In the genomic region with DNA sequence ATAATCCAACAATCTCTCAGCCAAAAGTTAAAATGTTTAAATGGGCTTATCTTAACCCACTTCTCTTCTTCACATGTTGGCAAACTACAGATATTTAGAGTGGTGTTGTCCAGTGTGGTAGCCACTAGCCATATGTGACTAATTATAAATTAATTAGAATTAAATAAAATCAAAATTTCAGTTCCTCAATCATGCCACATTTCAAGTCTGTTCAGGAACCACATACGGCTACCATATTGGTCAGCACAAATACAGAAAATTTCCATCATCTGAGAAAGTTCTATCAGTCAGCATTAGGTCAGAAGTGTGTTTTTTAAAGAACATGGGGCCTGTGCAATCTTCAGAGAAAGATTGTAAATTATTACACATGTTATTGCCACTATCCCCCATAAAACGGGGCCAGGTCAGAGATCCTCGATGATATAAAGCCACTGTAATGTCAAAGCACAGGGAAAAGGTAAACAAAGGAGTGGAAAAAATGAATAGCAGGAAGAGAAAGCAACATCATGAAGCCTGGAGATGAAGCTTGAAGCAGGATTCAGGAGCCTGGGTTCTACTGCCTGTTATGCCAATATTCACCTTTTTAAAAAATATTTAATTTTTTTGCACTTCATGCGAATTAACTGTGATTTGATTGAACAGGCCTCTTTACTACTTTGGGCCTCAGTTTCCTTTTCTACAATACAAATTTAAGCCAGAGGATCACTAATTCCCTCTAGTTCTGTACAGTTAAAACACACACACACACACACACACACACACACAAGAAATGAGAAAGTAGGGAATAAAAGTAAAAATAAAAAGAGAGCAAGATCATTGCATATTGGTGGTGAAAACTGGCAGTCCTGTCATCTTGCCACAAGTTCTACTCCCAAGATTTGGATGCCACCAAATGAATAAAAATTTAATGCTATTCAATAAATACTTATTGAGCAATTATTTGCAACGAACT, we compare ENCODE assay signal across 8 cellular contexts. TPM values are rescaled to one million over a fixed set of nuclear protein-coding genes. Genes with fewer than 3 reads are reported as not detected.
DNase-seq lines count a peak whose midpoint lies in the region; ATAC-seq and TF ChIP-seq lines count a peak whose summit lies in the region.

No MANE protein-coding gene starts in this region.

- H3K4me1 ChIP-seq in CD8-positive, alpha-beta memory T cell (ENCODE audit: insufficient read depth, low read length) = peaks cover 54% of the 10 kb centered on the region

- peak overlapping the region in 7 of 8 donors; percentile 59 to 98 (median 85) for H3K27ac Mint-ChIP-seq in CD8-positive, alpha-beta memory T cell
- peak overlapping the region; percentile 97 for H3K27ac Mint-ChIP-seq in central memory CD8-positive, alpha-beta T cell (ENCODE audit: low read depth)
- H3K27ac Mint-ChIP-seq in nephron = peak overlapping the region; percentile 50 to 91 (median 83)

- no peak for ATAC-seq in central memory CD8-positive, alpha-beta T cell (replicated peaks; ENCODE audit: extremely low read depth, poor library complexity, severe bottlenecking)

- no peak for DNase-seq in CD8-positive, alpha-beta memory T cell
- DNase-seq in LHCN-M2 (ENCODE audit: low read depth) (peak; percentile 7), DMS114 treated with DMSO at 0.1 percent for 48 hours (lab: John Stamatoyannopoulos, UW; ENCODE audit: unreplicated experiment) (no peak), NCI-H1417 treated with DMSO at 0.1 percent for 48 hours (lab: John Stamatoyannopoulos, UW) (no peak), NCI-H1694 (lab: John Stamatoyannopoulos, UW) (no peak), MV-4-11 (lab: John Stamatoyannopoulos, UW) (no peak)
- DNase-seq in central memory CD8-positive, alpha-beta T cell (ENCODE audit: low spot score in 2 of 2) = no peak

- peak overlapping the region; percentile 94 to 100 (median 97) for H3K4me3 Mint-ChIP-seq in CD8-positive, alpha-beta memory T cell
- H3K4me3 Mint-ChIP-seq in central memory CD8-positive, alpha-beta T cell = peak overlapping the region; percentile 90
- H3K4me3 Mint-ChIP-seq in nephron = peak overlapping the region; percentile 97 to 100 (median 99)

- no peaks in the 10 kb centered on the region for H3K9me3 Mint-ChIP-seq in CD8-positive, alpha-beta memory T cell
- H3K9me3 Mint-ChIP-seq in central memory CD8-positive, alpha-beta T cell = no peaks in the 10 kb centered on the region
- H3K9me3 Mint-ChIP-seq in nephron = no peaks in the 10 kb centered on the region

- H3K9me3 ChIP-seq in CD8-positive, alpha-beta memory T cell (ENCODE audit: low read length) = no peaks in the 10 kb centered on the region

- peak overlapping the region; percentile 89 for H3K27ac ChIP-seq in CD8-positive, alpha-beta memory T cell (ENCODE audit: low read depth, low read length)

- no peaks in the 10 kb centered on the region for H3K27me3 ChIP-seq in CD8-positive, alpha-beta memory T cell (ENCODE audit: insufficient read depth, low read length, poor library complexity, severe bottlenecking)

- peaks cover 47 to 73% (median 66%) of the 10 kb centered on the region in 3 donors for H3K4me1 Mint-ChIP-seq in CD8-positive, alpha-beta memory T cell
- peaks cover 56% of the 10 kb centered on the region for H3K4me1 Mint-ChIP-seq in central memory CD8-positive, alpha-beta T cell
- peaks cover 20% of the 10 kb centered on the region for H3K4me1 Mint-ChIP-seq in nephron

- CTCF ChIA-PET in CD8-positive, alpha-beta memory T cell (lab: Charles Lee) = no interaction called here

- no peaks in the 10 kb centered on the region for H3K27me3 Mint-ChIP-seq in CD8-positive, alpha-beta memory T cell
- H3K27me3 Mint-ChIP-seq in central memory CD8-positive, alpha-beta T cell = no peaks in the 10 kb centered on the region
- no peaks in the 10 kb centered on the region for H3K27me3 Mint-ChIP-seq in nephron (ENCODE audit: low read depth)

- no peaks in the 10 kb centered on the region for H3K36me3 ChIP-seq in CD8-positive, alpha-beta memory T cell (ENCODE audit: insufficient read depth, low read length)

- H3K36me3 Mint-ChIP-seq in CD8-positive, alpha-beta memory T cell = peaks cover 0 to 39% (median 6%) of the 10 kb centered on the region in 3 donors
- H3K36me3 Mint-ChIP-seq in central memory CD8-positive, alpha-beta T cell (ENCODE audit: insufficient read depth) = peaks cover 26% of the 10 kb centered on the region
- H3K36me3 Mint-ChIP-seq in nephron (ENCODE audit: low read depth) = peaks cover 35% of the 10 kb centered on the region

- peak overlapping the region; percentile 21 for H3K4me3 ChIP-seq in CD8-positive, alpha-beta memory T cell (ENCODE audit: low read length)

- TF ChIP-seq CTCF in nephron (IDR thresholded peaks at IDR 0.05; ENCODE audit: unreplicated experiment in 3 of 3) = no peak

- POLR2A ChIA-PET in CD8-positive, alpha-beta memory T cell (lab: Charles Lee) = no interaction called here

RNA-seq across cellular contexts. Expression of a gene that starts 2.3 kb away (rescaled TPM):
- 10 to 100 TPM; 18.5 to 19.2 TPM for total RNA-seq in CD8-positive, alpha-beta memory T cell
- 44.5 TPM for polyA plus RNA-seq in CD8-positive, alpha-beta memory T cell
- 8.1 and 10.7 TPM in 2 replicates for total RNA-seq in LHCN-M2 (2014; rRNA removed)
- 3.6 TPM for polyA plus RNA-seq in LHCN-M2 (2012)

RNA-seq across cellular contexts. Expression of a gene that starts 50.6 kb away (rescaled TPM):
- 10 to 100 TPM; 17.5 to 17.8 TPM for total RNA-seq in CD8-positive, alpha-beta memory T cell
- polyA plus RNA-seq in CD8-positive, alpha-beta memory T cell = 14.5 TPM
- 39.0 and 39.6 TPM in 2 replicates for total RNA-seq in LHCN-M2 (2014; rRNA removed)
- 15.2 TPM for polyA plus RNA-seq in LHCN-M2 (2012)
